ENCODE assay signal across 21 cellular contexts in the genomic region with DNA sequence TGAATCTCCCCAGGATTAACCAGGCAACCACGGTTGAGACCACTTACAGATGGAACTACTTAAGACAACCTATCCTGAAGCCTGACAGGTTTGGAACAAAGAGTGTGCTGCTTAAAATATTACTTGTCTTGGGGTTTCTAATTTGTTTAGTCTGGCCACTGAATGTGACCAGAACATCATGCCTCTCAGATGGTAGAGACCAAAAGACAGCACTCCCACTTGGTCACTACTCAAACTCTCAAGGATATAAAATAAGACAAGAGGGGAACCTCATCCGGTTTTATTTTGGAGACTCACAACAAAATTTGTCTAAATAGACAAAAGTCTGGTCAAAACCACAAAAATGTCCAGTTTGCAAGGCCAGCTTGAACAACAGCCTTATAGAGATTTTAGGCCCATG.
"Had no signal": no experiment of that assay in that cellular context is flagged by ENCODE, and none has a peak within 500 bp of the region (broad histone marks: within the 10 kb centered on the region; RNA-seq: fewer than 3 reads in every experiment).

No MANE protein-coding gene starts in this region.

- H3K27me3 Mint-ChIP-seq: dendritic cell treated with granulocyte-macrophage colony-stimulating factor and Interleukin-4, amounts not matched to agents 40 ng/mL and 50 ng/mL, for 4 days; effector memory CD8-positive, alpha-beta T cell had no signal

- H3K27me3 ChIP-seq: heart left ventricle, neural progenitor cell, ovary, suprapubic skin, thyroid gland, upper lobe of left lung, vagina had no signal

- H3K4me1 ChIP-seq: foreskin keratinocyte, heart left ventricle, neural progenitor cell, suprapubic skin, thyroid gland, upper lobe of left lung, vagina had no signal

- H3K36me3 ChIP-seq: heart left ventricle, neural progenitor cell, ovary, suprapubic skin, thyroid gland, upper lobe of left lung, vagina had no signal

- H3K36me3 Mint-ChIP-seq: natural killer cell treated with Interleukin-12 subunit alpha and Interleukin-12 subunit beta and Interleukin-15 and Interleukin-18, amount 100 ng/mL, for 72 hours; neural progenitor cell; stimulated activated effector memory CD8-positive, alpha-beta T cell treated with anti-CD3 and anti-CD28 coated beads, Interleukin-12 subunit alpha, Interleukin-12 subunit beta, amount 100 ng/mL, for 72 hours had no signal

- H3K27ac Mint-ChIP-seq: dendritic cell treated with granulocyte-macrophage colony-stimulating factor and Interleukin-4, amounts not matched to agents 40 ng/mL and 50 ng/mL, for 4 days; effector memory CD8-positive, alpha-beta T cell; natural killer cell treated with Interleukin-12 subunit alpha and Interleukin-12 subunit beta and Interleukin-15 and Interleukin-18, amount 100 ng/mL, for 72 hours; neural progenitor cell; stimulated activated effector memory CD8-positive, alpha-beta T cell treated with anti-CD3 and anti-CD28 coated beads, Interleukin-12 subunit alpha, Interleukin-12 subunit beta, amount 100 ng/mL, for 72 hours had no signal

- H3K9ac ChIP-seq: neural progenitor cell had no signal

- H3K4me2 ChIP-seq: neural progenitor cell had no signal

- DNase-seq: effector memory CD8-positive, alpha-beta T cell; foreskin keratinocyte; heart left ventricle; hypothalamus; kidney glomerular epithelial cell; midbrain; nucleus accumbens; ovary; right cardiac atrium; small intestine; stimulated activated CD4-positive, alpha-beta T cell treated with anti-CD3 and anti-CD28 coated beads, Interleukin-4, amount 100 ng/mL, for 1 hour; stimulated activated CD8-positive, alpha-beta memory T cell treated with anti-CD3 and anti-CD28 coated beads, Interleukin-4, amount 100 ng/mL, for 48 hours; stimulated activated naive CD8-positive, alpha-beta T cell treated with anti-CD3 and anti-CD28 coated beads, Interleukin-15, Interleukin-2, amounts not matched to agents 100 U/mL and 50 U/mL, for 24 hours; thyroid gland; upper lobe of left lung had no signal

- H3K4me1 Mint-ChIP-seq: neural progenitor cell had no signal

- H2AFZ ChIP-seq: neural progenitor cell had no signal

- H3K27ac ChIP-seq: foreskin keratinocyte, heart left ventricle, neural progenitor cell, ovary, suprapubic skin, thyroid gland, upper lobe of left lung, vagina had no signal

- H3K9me3 Mint-ChIP-seq: dendritic cell treated with granulocyte-macrophage colony-stimulating factor and Interleukin-4, amounts not matched to agents 40 ng/mL and 50 ng/mL, for 4 days; effector memory CD8-positive, alpha-beta T cell; natural killer cell treated with Interleukin-12 subunit alpha and Interleukin-12 subunit beta and Interleukin-15 and Interleukin-18, amount 100 ng/mL, for 72 hours; neural progenitor cell; stimulated activated effector memory CD8-positive, alpha-beta T cell treated with anti-CD3 and anti-CD28 coated beads, Interleukin-12 subunit alpha, Interleukin-12 subunit beta, amount 100 ng/mL, for 72 hours had no signal

- H3K9me3 ChIP-seq: heart left ventricle, ovary, suprapubic skin, thyroid gland, upper lobe of left lung, vagina had no signal

- H3K4me3 Mint-ChIP-seq: dendritic cell treated with granulocyte-macrophage colony-stimulating factor and Interleukin-4, amounts not matched to agents 40 ng/mL and 50 ng/mL, for 4 days; effector memory CD8-positive, alpha-beta T cell; natural killer cell treated with Interleukin-12 subunit alpha and Interleukin-12 subunit beta and Interleukin-15 and Interleukin-18, amount 100 ng/mL, for 72 hours; neural progenitor cell; stimulated activated effector memory CD8-positive, alpha-beta T cell treated with anti-CD3 and anti-CD28 coated beads, Interleukin-12 subunit alpha, Interleukin-12 subunit beta, amount 100 ng/mL, for 72 hours had no signal

- H3K4me3 ChIP-seq: heart left ventricle, neural progenitor cell, ovary, suprapubic skin, thyroid gland, upper lobe of left lung, vagina had no signal
